ENCODE assay signal across 2 cellular contexts in genomic region chr9:119951591-119951990, GRCh38.
TF ChIP-seq lines count a peak whose summit lies in the region.

No MANE protein-coding gene starts in this region.

TF ChIP-seq in IMR-90, 13 proteins besides CTCF, POLR2A, EP300 and RAD21 (continued from another document):
- TF ChIP-seq CEBPB (IDR thresholded peaks at IDR 0.05; ENCODE audit: low read depth, low read length), result no peak
- TF ChIP-seq MXI1 (IDR thresholded peaks at IDR 0.05; ENCODE audit: borderline replicate concordance, low read depth, low read length), result no peak

TF ChIP-seq in SK-N-SH, 30 proteins besides CTCF, POLR2A, EP300 and RAD21 (continued from another document):
- TF ChIP-seq RXRA (IDR thresholded peaks at IDR 0.05; ENCODE audit: borderline replicate concordance, low read depth) (no peak), POLR2AphosphoS5 (IDR thresholded peaks at IDR 0.05; ENCODE audit: low read depth, low read length) (no peak), USF1 (IDR thresholded peaks at IDR 0.05; ENCODE audit: borderline replicate concordance, low read depth) (no peak), CHD2 (IDR thresholded peaks at IDR 0.05; ENCODE audit: low read length, partially characterized antibody) (no peak), RFX5 (IDR thresholded peaks at IDR 0.05; ENCODE audit: low read length) (no peak), SIN3A (IDR thresholded peaks at IDR 0.05; ENCODE audit: borderline replicate concordance, low read depth, low read length) (no peak), FOXJ3 (CRISPR knock-in tag; IDR thresholded peaks at IDR 0.05) (no peak), FOSL2 (IDR thresholded peaks at IDR 0.05; ENCODE audit: borderline replicate concordance, low read depth) (no peak), ELF1 (IDR thresholded peaks at IDR 0.05) (no peak), IRF3 (IDR thresholded peaks at IDR 0.05; ENCODE audit: low read depth, low read length) (no peak), JUND (IDR thresholded peaks at IDR 0.05) (no peak), RCOR1 (IDR thresholded peaks at IDR 0.05; ENCODE audit: low read length) (no peak), FOXM1 (IDR thresholded peaks at IDR 0.05; ENCODE audit: low read depth) (no peak), PBX3 (IDR thresholded peaks at IDR 0.05) (no peak), MEF2A (IDR thresholded peaks at IDR 0.05; ENCODE audit: borderline replicate concordance, low read depth) (no peak), TEAD4 (IDR thresholded peaks at IDR 0.05; ENCODE audit: borderline replicate concordance, insufficient read depth) (no peak), USF2 (IDR thresholded peaks at IDR 0.05; ENCODE audit: borderline replicate concordance, low read depth, low read length) (no peak), REST (IDR thresholded peaks at IDR 0.05; ENCODE audit: low read depth, low read length) (no peak)
TF ChIP-seq in SK-N-SH: peak in this region for 0.
